In the genomic region with DNA sequence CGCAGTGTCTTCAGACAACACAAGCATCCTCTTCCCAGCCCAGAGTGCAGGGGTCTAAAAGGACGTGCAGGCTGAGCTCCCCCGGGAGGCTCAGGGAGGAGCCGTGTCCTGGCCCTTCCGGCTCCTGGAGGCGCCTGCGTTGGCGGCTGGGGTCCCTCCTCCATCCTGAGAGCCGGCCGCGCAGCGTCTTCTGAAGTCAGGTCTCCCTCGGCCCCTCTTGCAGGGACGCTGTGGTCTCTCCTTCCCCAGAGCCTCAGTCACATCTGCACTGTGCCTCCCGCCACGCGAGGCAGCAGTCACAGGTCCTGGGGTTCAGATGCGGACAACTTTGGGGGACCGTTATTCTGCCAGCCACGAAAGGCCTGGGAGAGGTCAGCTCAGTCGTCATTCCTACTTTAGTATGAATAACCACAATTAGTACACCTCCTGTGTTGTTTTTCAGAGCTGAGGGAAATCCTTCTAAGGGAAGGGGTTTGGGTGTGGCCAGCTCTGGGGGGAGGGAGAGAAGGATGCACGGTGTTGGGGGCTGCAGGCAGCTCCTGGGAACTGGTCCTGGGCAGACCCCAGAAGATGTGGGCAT, we compare ENCODE assay signal across 15 cellular contexts. TPM values are rescaled to one million over a fixed set of nuclear protein-coding genes. Genes with fewer than 3 reads are reported as not detected.
DNase-seq lines count a peak whose midpoint lies in the region; ATAC-seq and TF ChIP-seq lines count a peak whose summit lies in the region.
"Had no signal": no experiment of that assay in that cellular context is flagged by ENCODE, and none has a peak within 500 bp of the region (broad histone marks: within the 10 kb centered on the region; RNA-seq: fewer than 3 reads in every experiment).

No MANE protein-coding gene starts in this region.

- peak overlapping the region; percentile 90 for H3K27ac ChIP-seq in muscle layer of duodenum (ENCODE audit: low read length)
- peak overlapping the region; percentile 61 to 94 (median 90) for H3K27ac ChIP-seq in thyroid gland
- H3K27ac ChIP-seq: epithelial cell of prostate had no signal

- H3K9me3 ChIP-seq in adipocyte (ENCODE audit: control insufficient read depth, low read length), result no peaks in the 10 kb centered on the region
- H3K9me3 ChIP-seq in muscle layer of duodenum (ENCODE audit: control insufficient read depth in 1 of 2, low read length in 2 of 2), result no peaks in the 10 kb centered on the region
- no peaks in the 10 kb centered on the region for H3K9me3 ChIP-seq in thyroid gland
- H3K9me3 ChIP-seq: ovary had no signal

- H3K36me3 Mint-ChIP-seq in activated T-cell treated with anti-CD3 and anti-CD28 coated beads, Interleukin-2, amount 50 U/mL, for 4 hours (ENCODE audit: insufficient read depth), result no peaks in the 10 kb centered on the region
- H3K36me3 Mint-ChIP-seq: CD8-positive, alpha-beta T cell had no signal

- WGBS in thyroid gland, 2 donors, result 83 to 89% methylated on average over 9 to 22 of the region's 22 CpGs

- H3K36me3 ChIP-seq in adipocyte (ENCODE audit: control insufficient read depth, insufficient read depth, low read length, severe bottlenecking) (peaks cover 6% of the 10 kb centered on the region), muscle layer of duodenum (ENCODE audit: control insufficient read depth in 1 of 2, insufficient read depth in 2 of 2, low read length in 2 of 2) (peaks cover 0 to 7% of the 10 kb centered on the region in 2 donors), thyroid gland (no peaks in the 10 kb centered on the region)
- H3K36me3 ChIP-seq: ovary had no signal

- DNase-seq in adipocyte (ENCODE audit: low read depth), result no peak
- peak; percentile 14 for DNase-seq in fibroblast of pulmonary artery (ENCODE audit: low read depth)
- no peak for DNase-seq in thyroid gland
- no peak for DNase-seq in activated T-cell treated with anti-CD3 and anti-CD28 coated beads, Interleukin-2, amount 50 U/mL, for 4 hours
- no peak for DNase-seq in kidney glomerular epithelial cell (lab: John Stamatoyannopoulos, UW)
- DNase-seq: amygdala; CD8-positive, alpha-beta T cell; NCI-H1930; T-helper 9 cell had no signal

- H3K27me3 ChIP-seq in adipocyte (replicated peaks; ENCODE audit: control insufficient read depth, insufficient read depth, low read length) (no peaks in the 10 kb centered on the region), muscle layer of duodenum (ENCODE audit: low read depth, low read length) (no peaks in the 10 kb centered on the region), thyroid gland (no peaks in the 10 kb centered on the region)
- H3K27me3 ChIP-seq: ovary had no signal

- H3K9ac ChIP-seq in adipocyte (ENCODE audit: low read length), result peak overlapping the region; percentile 81

- TF ChIP-seq CTCF in fibroblast of pulmonary artery (IDR thresholded peaks at IDR 0.05; ENCODE audit: low read length, missing control alignments) (no peak), thyroid gland (IDR thresholded peaks at IDR 0.05) (no peak)

- H3K9me3 Mint-ChIP-seq in activated T-cell treated with anti-CD3 and anti-CD28 coated beads, Interleukin-2, amount 50 U/mL, for 4 hours, result no peaks in the 10 kb centered on the region
- H3K9me3 Mint-ChIP-seq: CD8-positive, alpha-beta T cell had no signal

- no peak for TF ChIP-seq POLR2A in thyroid gland (IDR thresholded peaks at IDR 0.05)

- H3K4me1 ChIP-seq in adipocyte (ENCODE audit: control insufficient read depth, insufficient read depth, low read length) (peaks cover 75% of the 10 kb centered on the region), muscle layer of duodenum (ENCODE audit: control insufficient read depth in 1 of 2, insufficient read depth in 2 of 2, low read length in 2 of 2) (peaks cover 10 to 36% of the 10 kb centered on the region in 2 donors), thyroid gland (peaks cover 49 to 68% of the 10 kb centered on the region in 2 donors)

- H3K4me1 Mint-ChIP-seq in activated T-cell treated with anti-CD3 and anti-CD28 coated beads, Interleukin-2, amount 50 U/mL, for 4 hours (ENCODE audit: low read depth), result no peaks in the 10 kb centered on the region

- intact Hi-C loops in thyroid gland (cut with DNase I), result no loop called here

- ATAC-seq in HG03457 (IDR thresholded peaks at IDR 0.05; ENCODE audit: unreplicated experiment), result no peak
- no peak for ATAC-seq in activated T-cell treated with anti-CD3 and anti-CD28 coated beads, Interleukin-2, amount 50 U/mL, for 4 hours
- no peak for ATAC-seq in GM21360 (IDR thresholded peaks at IDR 0.05; ENCODE audit: unreplicated experiment)
- ATAC-seq: CD8-positive, alpha-beta T cell had no signal

- H3K4me3 Mint-ChIP-seq in activated T-cell treated with anti-CD3 and anti-CD28 coated beads, Interleukin-2, amount 50 U/mL, for 4 hours, result no peak overlapping the region
- H3K4me3 Mint-ChIP-seq: CD8-positive, alpha-beta T cell had no signal

- H3K4me3 ChIP-seq in adipocyte (ENCODE audit: low read length) (peak overlapping the region; percentile 35), fibroblast of pulmonary artery (replicated peaks; ENCODE audit: low read depth, low read length) (no peak overlapping the region), muscle layer of duodenum (ENCODE audit: low read depth in 1 of 2, low read length in 2 of 2) (peak overlapping the region in 1 of 2 donors; percentile 39), thyroid gland (replicated peaks in 1 of 3) (no peak overlapping the region)
- H3K4me3 ChIP-seq: ovary had no signal

- H3K27me3 Mint-ChIP-seq in activated T-cell treated with anti-CD3 and anti-CD28 coated beads, Interleukin-2, amount 50 U/mL, for 4 hours (ENCODE audit: low read depth), result peaks cover 8% of the 10 kb centered on the region

RNA-seq across cellular contexts. Expression of a gene that starts 41.2 kb away (rescaled TPM):
- 10 to 100 TPM; 14.0 to 41.8 (median 23.3) TPM for total RNA-seq in thyroid gland
- 1 to 10 TPM in 2 of 3 donors, under 1 TPM in 1; 0.47 to 2.0 (median 1.7) TPM for total RNA-seq in activated T-cell treated with anti-CD3 and anti-CD28 coated beads, Interleukin-2, amount 50 U/mL, for 4 hours
- total RNA-seq: OCI-LY7 had no signal

RNA-seq across cellular contexts. Expression of a gene that starts 56.4 kb away (rescaled TPM):
- not detected for total RNA-seq in thyroid gland
- total RNA-seq in activated T-cell treated with anti-CD3 and anti-CD28 coated beads, Interleukin-2, amount 50 U/mL, for 4 hours, result not detected
- total RNA-seq: CD8-positive, alpha-beta T cell; OCI-LY7; ovary had no signal

Comparison
In these comparisons a context has a peak if more than half of its experiments do, and no peak if none do; other contexts are left out.
1. RNA of a gene that starts 41.2 kb away (total RNA-seq): 14.0 to 41.8 TPM in thyroid gland; 0.47 to 2.0 TPM in activated T-cell treated with anti-CD3 and anti-CD28 coated beads, Interleukin-2, amount 50 U/mL, for 4 hours; every median in the first group is over 4 times any median in the second.